Comparison of ENCODE assay signal across 32 cellular contexts in genomic region chr14:75471059-75471458, GRCh38. TPM values are rescaled to one million over a fixed set of nuclear protein-coding genes. Genes with fewer than 3 reads are reported as not detected.
A peak's percentile ranks its signal among the peaks of the same experiment; 100 is the strongest.
DNase-seq lines count a peak whose midpoint lies in the region; ATAC-seq and TF ChIP-seq lines count a peak whose summit lies in the region.
"Had no signal": no experiment of that assay in that cellular context is flagged by ENCODE, and none has a peak within 500 bp of the region (broad histone marks: within the 10 kb centered on the region; RNA-seq: fewer than 3 reads in every experiment).

No MANE protein-coding gene starts in this region.

- no peaks in the 10 kb centered on the region for H3K9me3 ChIP-seq in Caco-2
- H3K9me3 ChIP-seq in mucosa of descending colon = no peaks in the 10 kb centered on the region
- H3K9me3 ChIP-seq in stomach = no peaks in the 10 kb centered on the region
- H3K9me3 ChIP-seq in A673 (ENCODE audit: low read depth, low read length, poor library complexity, severe bottlenecking) = no peaks in the 10 kb centered on the region
- H3K9me3 ChIP-seq: BE2C, HAP-1, MG63, Peyer's patch, prostate gland, vagina had no signal

- 55 to 74% (median 70%) methylated on average over 3 to 5 of the region's 5 CpGs for WGBS in stomach, 5 donors

- H3K4me3 ChIP-seq in Caco-2 (ENCODE audit: low read depth, low read length) = no peak overlapping the region
- no peak overlapping the region for H3K4me3 ChIP-seq in mucosa of descending colon
- H3K4me3 ChIP-seq in stomach = no peak overlapping the region
- no peak overlapping the region for H3K4me3 ChIP-seq in A673 (ENCODE audit: low read depth, low read length, poor library complexity, severe bottlenecking)
- H3K4me3 ChIP-seq: HAP-1, MG63, Peyer's patch, prostate gland, vagina had no signal

- H3K4me1 ChIP-seq in Caco-2 = peaks cover 8% of the 10 kb centered on the region
- H3K4me1 ChIP-seq in mucosa of descending colon (ENCODE audit: low read depth) = peaks cover 31% of the 10 kb centered on the region
- peaks cover 10 to 43% (median 33%) of the 10 kb centered on the region in 4 donors for H3K4me1 ChIP-seq in stomach
- H3K4me1 ChIP-seq in A673 (ENCODE audit: insufficient read depth, low read length, poor library complexity, severe bottlenecking) = no peaks in the 10 kb centered on the region
- H3K4me1 ChIP-seq: BE2C, prostate gland had no signal

- H3K27me3 ChIP-seq in Caco-2 (replicated peaks; ENCODE audit: control insufficient read depth, insufficient read depth, low read length) (no peaks in the 10 kb centered on the region), stomach (no peaks in the 10 kb centered on the region), A673 (replicated peaks; ENCODE audit: insufficient read depth, low read depth, low read length, poor library complexity) (no peaks in the 10 kb centered on the region)
- H3K27me3 ChIP-seq: BE2C, MG63, Peyer's patch, vagina had no signal

- peak overlapping the region; percentile 51 for H3K27ac Mint-ChIP-seq in Caco-2 (ENCODE audit: unreplicated experiment)
- H3K27ac Mint-ChIP-seq: activated CD8-positive, alpha-beta T cell treated with anti-CD3 and anti-CD28 coated beads, Interleukin-2, amount 10 ng/mL, durations not matched to agents 7 days and 5 days; activated naive CD4-positive, alpha-beta T cell treated with anti-CD3 and anti-CD28 coated beads, Interleukin-2, amount 50 U/mL, for 24 hours; brain; immature natural killer cell had no signal

- TF ChIP-seq CTCF in Caco-2 (IDR thresholded peaks at IDR 0.05; ENCODE audit: insufficient read depth in 1 of 2, low read depth in 1 of 2, low read length in 1 of 2, severe bottlenecking in 1 of 2, unreplicated experiment in 1 of 2) (no peak), VCaP (conservative IDR thresholded peaks at IDR 0.05) (no peak), mucosa of descending colon (IDR thresholded peaks at IDR 0.05) (no peak), stomach (IDR thresholded peaks at IDR 0.05) (no peak), A673 (conservative IDR thresholded peaks at IDR 0.05; ENCODE audit: low read depth, low read length) (no peak)

- BruUV-seq in Caco-2 (replicated peaks; lab: Mats Ljungman, UMichigan) (no TSS peak), A673 (replicated peaks; lab: Mats Ljungman, UMichigan) (no TSS peak)

- no peaks in the 10 kb centered on the region for H3K9me3 Mint-ChIP-seq in Caco-2 (ENCODE audit: unreplicated experiment)
- H3K9me3 Mint-ChIP-seq: activated naive CD4-positive, alpha-beta T cell treated with anti-CD3 and anti-CD28 coated beads, Interleukin-2, amount 50 U/mL, for 24 hours had no signal

- H3K27me3 Mint-ChIP-seq in Caco-2 (ENCODE audit: insufficient read depth, unreplicated experiment) = no peaks in the 10 kb centered on the region
- H3K27me3 Mint-ChIP-seq: activated naive CD4-positive, alpha-beta T cell treated with anti-CD3 and anti-CD28 coated beads, Interleukin-2, amount 50 U/mL, for 24 hours; brain had no signal

- peaks cover 96% of the 10 kb centered on the region for H3K36me3 Mint-ChIP-seq in Caco-2 (ENCODE audit: insufficient read depth, unreplicated experiment)
- H3K36me3 Mint-ChIP-seq: activated naive CD4-positive, alpha-beta T cell treated with anti-CD3 and anti-CD28 coated beads, Interleukin-2, amount 50 U/mL, for 24 hours; immature natural killer cell had no signal

- CTCF ChIA-PET in Caco-2 (lab: Charles Lee) (no interaction called here), A673 (lab: Charles Lee) (no interaction called here)

- no peak for TF ChIP-seq EP300 in stomach (IDR thresholded peaks at IDR 0.05)

- H3K27ac ChIP-seq in VCaP (peak overlapping the region; percentile 63), stomach (peak overlapping the region in 3 of 5 donors; percentile 39 to 51 (median 45)), A673 (ENCODE audit: low read depth, low read length, poor library complexity, severe bottlenecking) (no peak overlapping the region)
- H3K27ac ChIP-seq: vagina had no signal

- no peak for TF ChIP-seq POLR2A in stomach (IDR thresholded peaks at IDR 0.05)

- POLR2A ChIA-PET in Caco-2 (lab: Charles Lee) = no interaction called here
- POLR2A ChIA-PET in A673 (lab: Charles Lee; ENCODE audit: low non-redundant PET) = no interaction called here

- intact Hi-C loops in Caco-2 (cut with micrococcal nuclease; ENCODE audit: unreplicated experiment) = no loop called here
- intact Hi-C loops in mucosa of descending colon (cut with DNase I, micrococcal nuclease) = no loop called here
- intact Hi-C loops in stomach (cut with DNase I; ENCODE audit: low total_unique reads) = no loop called here
- intact Hi-C loops in A673 (cut with micrococcal nuclease; ENCODE audit: unreplicated experiment) = no loop called here

- DNase-seq in Caco-2 = peak in 1 of 2 experiments; percentile 1
- DNase-seq in mucosa of descending colon = peak in 1 of 3 donors; percentile 46
- peak; percentile 32 for DNase-seq in stomach
- no peak for DNase-seq in A673 (ENCODE audit: low spot score)
- no peak for DNase-seq in NCI-H187 treated with DMSO at 0.1 percent for 48 hours (lab: John Stamatoyannopoulos, UW)
- DNase-seq in dermis blood vessel endothelial cell = no peak
- DNase-seq: ACHN; activated CD4-positive, alpha-beta T cell treated with anti-CD3 and anti-CD28 coated beads for 4 hours; activated CD8-positive, alpha-beta T cell treated with anti-CD3 and anti-CD28 coated beads, Interleukin-2, amount 10 ng/mL, durations not matched to agents 7 days and 5 days; amniotic stem cell; BE2C; DMS153; immature natural killer cell; KBM-7; left cardiac atrium; MG63; NCI-H1105; NCI-H524 treated with DMSO at 0.1 percent for 48 hours; NK-92 treated with Interleukin-12 subunit alpha and Interleukin-12 subunit beta, amount 100 ng/mL, for 24 hours; stimulated activated CD4-positive, alpha-beta T cell treated with anti-CD3 and anti-CD28 coated beads, Interleukin-4, amount 100 ng/mL, for 24 hours had no signal

- peak; percentile 8 for ATAC-seq in mucosa of descending colon
- ATAC-seq in GM18519 (IDR thresholded peaks at IDR 0.05; ENCODE audit: low FRiP score, unreplicated experiment) = no peak
- ATAC-seq: activated CD8-positive, alpha-beta T cell treated with anti-CD3 and anti-CD28 coated beads, Interleukin-2, amount 10 ng/mL, durations not matched to agents 7 days and 5 days; left cardiac atrium had no signal

- H3K4me3 Mint-ChIP-seq in Caco-2 (ENCODE audit: unreplicated experiment) = no peak overlapping the region
- H3K4me3 Mint-ChIP-seq: activated CD8-positive, alpha-beta T cell treated with anti-CD3 and anti-CD28 coated beads, Interleukin-2, amount 10 ng/mL, durations not matched to agents 7 days and 5 days; activated naive CD4-positive, alpha-beta T cell treated with anti-CD3 and anti-CD28 coated beads, Interleukin-2, amount 50 U/mL, for 24 hours; brain; immature natural killer cell had no signal

- peaks cover 3% of the 10 kb centered on the region for H3K36me3 ChIP-seq in Caco-2 (ENCODE audit: control insufficient read depth, insufficient read depth, low read length)
- no peaks in the 10 kb centered on the region for H3K36me3 ChIP-seq in mucosa of descending colon (ENCODE audit: low read depth)
- H3K36me3 ChIP-seq in stomach = peaks cover 18 to 74% (median 57%) of the 10 kb centered on the region in 4 donors
- H3K36me3 ChIP-seq in A673 (ENCODE audit: insufficient read depth, low read length, poor library complexity, severe bottlenecking) = no peaks in the 10 kb centered on the region
- H3K36me3 ChIP-seq: BE2C, prostate gland had no signal

- peaks cover 21% of the 10 kb centered on the region for H3K4me1 Mint-ChIP-seq in Caco-2 (ENCODE audit: low read depth, unreplicated experiment)

RNA-seq across cellular contexts. Expression of gene JDP2, which starts 43.2 kb away (rescaled TPM):
- total RNA-seq in Caco-2 (2022) = 95.7 TPM in 2 replicates
- total RNA-seq in mucosa of descending colon = 10 to 100 TPM; 17.7 to 48.0 (median 29.0) TPM
- 100 to 1,000 TPM in 1 of 5 donors, 10 to 100 TPM in 4; 10.3 to 145 (median 21.6) TPM for total RNA-seq in stomach
- polyA plus RNA-seq in stomach = 10 to 100 TPM; 18.5 to 82.5 (median 41.5) TPM
- total RNA-seq in A673 (2021) = 5.9 and 10.7 TPM in 2 replicates
- 10.2 and 16.0 TPM in 2 replicates for total RNA-seq in dermis blood vessel endothelial cell

RNA-seq across cellular contexts. Expression of gene BATF, which starts 51.2 kb away (rescaled TPM):
- 1.5 and 1.7 TPM in 2 replicates for total RNA-seq in Caco-2 (2022)
- total RNA-seq in mucosa of descending colon = 1 to 10 TPM; 1.7 to 3.0 (median 2.3) TPM
- total RNA-seq in stomach = 1 to 10 TPM in 3 of 5 donors, not detected in 2; 1.3 to 4.7 (median 2.6) TPM
- 10 to 100 TPM; 10.1 to 17.7 (median 14.8) TPM for polyA plus RNA-seq in stomach
- total RNA-seq in A673 (2021) = not detected in 2 replicates
- 2.0 and 3.2 TPM in 2 replicates for total RNA-seq in dermis blood vessel endothelial cell
- total RNA-seq: cerebellum, endothelial cell of umbilical vein, glomerular endothelial cell, temporal lobe had no signal
- polyA plus RNA-seq: endothelial cell of umbilical vein had no signal
